In genomic region chr22:30705710-30706651, GRCh38 we compare ENCODE assay signal across 1 cellular context.
TF ChIP-seq lines count a peak whose summit lies in the region.

No MANE protein-coding gene starts in this region.

TF ChIP-seq in HepG2, 621 proteins besides CTCF, POLR2A, EP300 and RAD21 (continued from another document):
- TF ChIP-seq HMGA1 (CRISPR knock-in tag; conservative IDR thresholded peaks at IDR 0.05) (no peak), TCF7 (IDR thresholded peaks at IDR 0.05; ENCODE audit: low read depth) (no peak), HNF4A (CRISPR knock-in tag; IDR thresholded peaks at IDR 0.05) (no peak), ZSCAN12 (CRISPR knock-in tag; IDR thresholded peaks at IDR 0.05) (no peak)
